In the genomic region with DNA sequence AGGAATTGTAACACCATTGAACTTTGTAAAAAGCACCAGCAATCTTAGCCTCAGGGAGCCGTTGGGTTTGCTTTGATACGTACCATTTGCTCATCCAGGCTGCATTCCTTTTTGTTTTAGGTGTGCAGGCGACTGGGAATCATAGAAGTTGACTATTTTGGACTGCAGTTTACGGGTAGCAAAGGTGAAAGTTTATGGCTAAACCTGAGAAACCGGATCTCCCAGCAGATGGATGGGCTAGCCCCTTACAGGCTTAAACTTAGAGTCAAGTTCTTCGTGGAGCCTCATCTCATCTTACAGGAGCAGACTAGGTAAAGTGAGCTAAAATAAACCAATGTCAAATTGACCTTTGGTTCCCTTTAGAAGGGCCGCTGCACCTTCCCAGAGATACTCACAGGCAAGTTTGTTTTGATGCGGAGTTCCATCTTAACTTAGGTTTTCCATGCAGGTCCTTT, we compare ENCODE assay signal across 8 cellular contexts. TPM values are rescaled to one million over a fixed set of nuclear protein-coding genes. Genes with fewer than 3 reads are reported as not detected.
DNase-seq lines count a peak whose midpoint lies in the region; ATAC-seq and TF ChIP-seq lines count a peak whose summit lies in the region.

No MANE protein-coding gene starts in this region.

- H3K27ac ChIP-seq in BLaER1 (peak overlapping the region; percentile 93), thoracic aorta (peak overlapping the region; percentile 94)

- peak overlapping the region; percentile 74 for H3K4me2 ChIP-seq in BLaER1

- peak overlapping the region; percentile 95 for H3K9ac ChIP-seq in BLaER1
- H3K9ac ChIP-seq in adipocyte (ENCODE audit: low read length): peak overlapping the region; percentile 95

- peaks cover 19% of the 10 kb centered on the region for H3K36me3 ChIP-seq in BLaER1
- H3K36me3 ChIP-seq in adipocyte (ENCODE audit: control insufficient read depth, insufficient read depth, low read length, severe bottlenecking): peaks cover 15% of the 10 kb centered on the region
- no peaks in the 10 kb centered on the region for H3K36me3 ChIP-seq in thoracic aorta

- DNase-seq in HK-2 (ENCODE audit: unreplicated experiment) (peak; percentile 1), adipocyte (ENCODE audit: low read depth) (no peak), left colon (peak in 1 of 2 donors; percentile 34), thoracic aorta (ENCODE audit: low spot score) (no peak), NCI-H774 (lab: John Stamatoyannopoulos, UW) (no peak)
- no peak for DNase-seq in central memory CD4-positive, alpha-beta T cell

- intact Hi-C loops in left colon (cut with DNase I, micrococcal nuclease): no loop called here

- H4K20me1 ChIP-seq in BLaER1: peaks cover 63% of the 10 kb centered on the region

- no peaks in the 10 kb centered on the region for H3K27me3 ChIP-seq in BLaER1
- no peaks in the 10 kb centered on the region for H3K27me3 ChIP-seq in adipocyte (replicated peaks; ENCODE audit: control insufficient read depth, insufficient read depth, low read length)
- no peaks in the 10 kb centered on the region for H3K27me3 ChIP-seq in thoracic aorta (replicated peaks; ENCODE audit: insufficient read depth)

- no peak for TF ChIP-seq CTCF in thoracic aorta (IDR thresholded peaks at IDR 0.05)

- H3K4me1 ChIP-seq in BLaER1 (peaks cover 48% of the 10 kb centered on the region), adipocyte (ENCODE audit: control insufficient read depth, insufficient read depth, low read length) (peaks cover 48% of the 10 kb centered on the region), thoracic aorta (ENCODE audit: control insufficient read depth in 1 of 2, low read depth in 2 of 2) (peaks cover 36 to 39% of the 10 kb centered on the region in 2 donors)

- H3K4me3 ChIP-seq in BLaER1 (peak overlapping the region; percentile 96), adipocyte (ENCODE audit: low read length) (peak overlapping the region; percentile 86), thoracic aorta (peak overlapping the region; percentile 99)

- no peaks in the 10 kb centered on the region for H3K9me3 ChIP-seq in BLaER1
- H3K9me3 ChIP-seq in adipocyte (ENCODE audit: control insufficient read depth, low read length): no peaks in the 10 kb centered on the region
- no peaks in the 10 kb centered on the region for H3K9me3 ChIP-seq in thoracic aorta

- ATAC-seq in left colon (peak; percentile 34), thoracic aorta (ENCODE audit: insufficient number of reproducible peaks, low FRiP score, low read depth) (no peak), GM18520 (IDR thresholded peaks at IDR 0.05; ENCODE audit: unreplicated experiment) (no peak)

RNA-seq across cellular contexts. Expression of a gene that starts 1.6 kb away (rescaled TPM):
- total RNA-seq in left colon: 10 to 100 TPM; 17.2 to 38.6 TPM
- 10 to 100 TPM; 90.4 to 97.2 TPM for total RNA-seq in thoracic aorta
